In genomic region chr17:8488931-8489330, GRCh38 we compare ENCODE assay signal across 12 cellular contexts. TPM values are rescaled to one million over a fixed set of nuclear protein-coding genes. Genes with fewer than 3 reads are reported as not detected.
A peak's percentile ranks its signal among the peaks of the same experiment; 100 is the strongest.
DNase-seq lines count a peak whose midpoint lies in the region; ATAC-seq and TF ChIP-seq lines count a peak whose summit lies in the region.
"Had no signal": no experiment of that assay in that cellular context is flagged by ENCODE, and none has a peak within 500 bp of the region (broad histone marks: within the 10 kb centered on the region; RNA-seq: fewer than 3 reads in every experiment).

No MANE protein-coding gene starts in this region.

- H3K36me3 ChIP-seq in prostate gland (peaks cover 0 to 3% of the 10 kb centered on the region in 2 donors), stomach (peaks cover 19 to 91% (median 57%) of the 10 kb centered on the region in 4 donors)

- DNase-seq in EH (ENCODE audit: low read depth) (peak; percentile 96), fibroblast of the conjunctiva (ENCODE audit: low read depth) (peak; percentile 89), omental fat pad (ENCODE audit: low spot score) (no peak), prostate gland (ENCODE audit: low spot score) (no peak), stomach (no peak)
- DNase-seq in activated T-cell treated with anti-CD3 and anti-CD28 coated beads, Interleukin-2, amount 50 U/mL, for 4 hours = no peak
- DNase-seq: DND-41, Kasumi-1, T-helper 2 cell had no signal

- H3K4me3 ChIP-seq in prostate gland = no peak overlapping the region
- no peak overlapping the region for H3K4me3 ChIP-seq in stomach

- peaks cover 12% of the 10 kb centered on the region for H3K9me3 Mint-ChIP-seq in activated T-cell treated with anti-CD3 and anti-CD28 coated beads, Interleukin-2, amount 50 U/mL, for 4 hours
- H3K9me3 Mint-ChIP-seq: activated naive CD4-positive, alpha-beta T cell treated with anti-CD3 and anti-CD28 coated beads, Interleukin-2, amount 50 U/mL, for 24 hours had no signal

- peaks cover 16% of the 10 kb centered on the region for H3K36me3 Mint-ChIP-seq in activated T-cell treated with anti-CD3 and anti-CD28 coated beads, Interleukin-2, amount 50 U/mL, for 4 hours (ENCODE audit: insufficient read depth)

- H3K4me3 Mint-ChIP-seq in activated T-cell treated with anti-CD3 and anti-CD28 coated beads, Interleukin-2, amount 50 U/mL, for 4 hours = no peak overlapping the region
- H3K4me3 Mint-ChIP-seq: activated naive CD4-positive, alpha-beta T cell treated with anti-CD3 and anti-CD28 coated beads, Interleukin-2, amount 50 U/mL, for 24 hours had no signal

- H3K9me3 ChIP-seq in prostate gland (no peaks in the 10 kb centered on the region), stomach (peaks cover 0 to 9% (median 0%) of the 10 kb centered on the region in 4 donors)

- ATAC-seq in SK-N-SH treated with all-trans-retinoic acid at 6 μM for 48 hours (peak; percentile 75), omental fat pad (ENCODE audit: low FRiP score) (peak; percentile 83), GM18519 (IDR thresholded peaks at IDR 0.05; ENCODE audit: low FRiP score, unreplicated experiment) (no peak)
- ATAC-seq in activated T-cell treated with anti-CD3 and anti-CD28 coated beads, Interleukin-2, amount 50 U/mL, for 4 hours = no peak

- H3K27me3 Mint-ChIP-seq in activated T-cell treated with anti-CD3 and anti-CD28 coated beads, Interleukin-2, amount 50 U/mL, for 4 hours (ENCODE audit: low read depth) = no peaks in the 10 kb centered on the region
- H3K27me3 Mint-ChIP-seq: activated naive CD4-positive, alpha-beta T cell treated with anti-CD3 and anti-CD28 coated beads, Interleukin-2, amount 50 U/mL, for 24 hours had no signal

- TF ChIP-seq POLR2A in prostate gland (IDR thresholded peaks at IDR 0.05) (no peak), stomach (IDR thresholded peaks at IDR 0.05) (no peak)

- 57% methylated on average over 4 of the region's 4 CpGs for WGBS in prostate gland
- WGBS in stomach, 5 donors = 68 to 84% (median 78%) methylated on average over 4 of the region's 4 CpGs

- TF ChIP-seq CTCF in omental fat pad (IDR thresholded peaks at IDR 0.05) (no peak), prostate gland (IDR thresholded peaks at IDR 0.05) (no peak), stomach (IDR thresholded peaks at IDR 0.05) (no peak)

- H3K27ac ChIP-seq in prostate gland (no peak overlapping the region), stomach (peak overlapping the region in 1 of 5 donors; percentile 60)

- no peak for TF ChIP-seq EP300 in stomach (IDR thresholded peaks at IDR 0.05)

- H3K4me1 ChIP-seq in prostate gland (replicated peaks) = no peaks in the 10 kb centered on the region
- H3K4me1 ChIP-seq in stomach = no peaks in the 10 kb centered on the region

- no peaks in the 10 kb centered on the region for H3K4me1 Mint-ChIP-seq in activated T-cell treated with anti-CD3 and anti-CD28 coated beads, Interleukin-2, amount 50 U/mL, for 4 hours (ENCODE audit: low read depth)
- H3K4me1 Mint-ChIP-seq: activated naive CD4-positive, alpha-beta T cell treated with anti-CD3 and anti-CD28 coated beads, Interleukin-2, amount 50 U/mL, for 24 hours had no signal

- H3K27me3 ChIP-seq in prostate gland (replicated peaks; ENCODE audit: insufficient read depth) = no peaks in the 10 kb centered on the region
- H3K27me3 ChIP-seq in stomach = no peaks in the 10 kb centered on the region

- intact Hi-C loops in prostate gland (cut with DNase I) (no loop called here), stomach (cut with DNase I; ENCODE audit: low total_unique reads) (no loop called here)

TF ChIP-seq in SK-N-SH treated with all-trans-retinoic acid at 6 μM for 48 hours, 23 proteins besides CTCF, POLR2A, EP300 and RAD21:
- TF ChIP-seq ESRRG (CRISPR knock-in tag; IDR thresholded peaks at IDR 0.05) (no peak), ZFP30 (CRISPR knock-in tag; IDR thresholded peaks at IDR 0.05) (no peak), RARB (CRISPR knock-in tag; IDR thresholded peaks at IDR 0.05) (no peak), ZC3H10 (CRISPR knock-in tag; IDR thresholded peaks at IDR 0.05) (no peak), ZNF565 (CRISPR knock-in tag; conservative IDR thresholded peaks at IDR 0.05; ENCODE audit: low read depth) (no peak), ARNTL (CRISPR knock-in tag; IDR thresholded peaks at IDR 0.05; ENCODE audit: borderline replicate concordance, low read depth) (no peak), OSR1 (CRISPR knock-in tag; IDR thresholded peaks at IDR 0.05) (no peak), ZFP3 (CRISPR knock-in tag; IDR thresholded peaks at IDR 0.05) (no peak), CSDC2 (CRISPR knock-in tag; IDR thresholded peaks at IDR 0.05) (no peak), PPARA (CRISPR knock-in tag; IDR thresholded peaks at IDR 0.05; ENCODE audit: borderline replicate concordance) (no peak), ZNF70 (CRISPR knock-in tag; IDR thresholded peaks at IDR 0.05) (no peak), GLIS3 (CRISPR knock-in tag; IDR thresholded peaks at IDR 0.05) (no peak)
TF ChIP-seq in SK-N-SH treated with all-trans-retinoic acid at 6 μM for 48 hours: peak in this region for 0.

RNA-seq across cellular contexts. Expression of gene NDEL1, which starts 53.2 kb away (rescaled TPM):
- 100 to 1,000 TPM in 2 of 4 donors, 10 to 100 TPM in 2; 64.3 to 139 (median 118) TPM for total RNA-seq in omental fat pad
- 10 to 100 TPM; 49.0 to 51.7 (median 51.4) TPM for total RNA-seq in activated T-cell treated with anti-CD3 and anti-CD28 coated beads, Interleukin-2, amount 50 U/mL, for 4 hours
- 10 to 100 TPM; 32.5 to 62.2 TPM for total RNA-seq in prostate gland
- total RNA-seq in stomach = 100 to 1,000 TPM in 1 of 5 donors, 10 to 100 TPM in 4; 12.8 to 102 (median 63.8) TPM
- polyA plus RNA-seq in stomach = 10 to 100 TPM; 17.6 to 31.9 (median 26.3) TPM

Comparison
In these comparisons a context has a peak if more than half of its experiments do, and no peak if none do; other contexts are left out.
1. DNase-seq: peak in EH (single experiment) and fibroblast of the conjunctiva (single experiment); none in omental fat pad (single experiment), activated T-cell treated with anti-CD3 and anti-CD28 coated beads, Interleukin-2, amount 50 U/mL, for 4 hours (single experiment), prostate gland (single experiment) and stomach (single experiment).
2. ATAC-seq: peak in SK-N-SH treated with all-trans-retinoic acid at 6 μM for 48 hours (single experiment) and omental fat pad (single experiment); none in GM18519 (single experiment) and activated T-cell treated with anti-CD3 and anti-CD28 coated beads, Interleukin-2, amount 50 U/mL, for 4 hours (0 of 2).